2 cellular contexts compared by ENCODE assay signal in genomic region chr17:45246338-45246737, GRCh38.
A peak's percentile ranks its signal among the peaks of the same experiment; 100 is the strongest.
TF ChIP-seq lines count a peak whose summit lies in the region.

No MANE protein-coding gene starts in this region.

TF ChIP-seq in HepG2, 621 proteins besides CTCF, POLR2A, EP300 and RAD21:
- TF ChIP-seq, protein P1, sequence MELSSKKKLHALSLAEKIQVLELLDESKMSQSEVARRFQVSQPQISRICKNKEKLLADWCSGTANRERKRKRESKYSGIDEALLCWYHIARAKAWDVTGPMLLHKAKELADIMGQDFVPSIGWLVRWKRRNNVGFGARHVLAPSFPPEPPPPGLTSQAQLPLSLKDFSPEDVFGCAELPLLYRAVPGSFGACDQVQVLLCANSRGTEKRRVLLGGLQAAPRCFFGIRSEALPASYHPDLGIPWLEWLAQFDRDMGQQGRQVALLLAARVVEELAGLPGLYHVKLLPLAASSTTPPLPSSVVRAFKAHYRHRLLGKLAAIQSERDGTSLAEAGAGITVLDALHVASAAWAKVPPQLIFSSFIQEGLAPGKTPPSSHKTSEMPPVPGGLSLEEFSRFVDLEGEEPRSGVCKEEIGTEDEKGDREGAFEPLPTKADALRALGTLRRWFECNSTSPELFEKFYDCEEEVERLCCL (CRISPR knock-in tag; IDR thresholded peaks at IDR 0.05; ENCODE audit: borderline replicate concordance), result 0 out of 2 replicates have a peak, but pooled peaks have one; percentile 8
- TF ChIP-seq ZBTB26 (CRISPR knock-in tag; IDR thresholded peaks at IDR 0.05; ENCODE audit: borderline replicate concordance) (no peak), ZNF678 (CRISPR knock-in tag; IDR thresholded peaks at IDR 0.05) (no peak), BATF2 (CRISPR knock-in tag; IDR thresholded peaks at IDR 0.05) (no peak), ZNF737 (CRISPR knock-in tag; IDR thresholded peaks at IDR 0.05; ENCODE audit: borderline replicate concordance) (no peak)

TF ChIP-seq in WTC11, 78 proteins besides CTCF, POLR2A, EP300 and RAD21:
- no peak for TF ChIP-seq TEAD4 (CRISPR knock-in tag; IDR thresholded peaks at IDR 0.05)
- no peak for TF ChIP-seq CREM (CRISPR knock-in tag; IDR thresholded peaks at IDR 0.05)
- TF ChIP-seq ZNF121 (CRISPR knock-in tag; IDR thresholded peaks at IDR 0.05), result no peak
- TF ChIP-seq NR1H2 (CRISPR knock-in tag; IDR thresholded peaks at IDR 0.05), result no peak
- TF ChIP-seq ELF4 (CRISPR knock-in tag; IDR thresholded peaks at IDR 0.05; ENCODE audit: low read depth), result no peak
- TF ChIP-seq FOXP1 (CRISPR knock-in tag; IDR thresholded peaks at IDR 0.05; ENCODE audit: borderline replicate concordance), result no peak
- TF ChIP-seq GRHL2 (CRISPR knock-in tag; IDR thresholded peaks at IDR 0.05; ENCODE audit: insufficient replicate concordance, severe bottlenecking), result no peak
- no peak for TF ChIP-seq SMAD4 (CRISPR knock-in tag; IDR thresholded peaks at IDR 0.05)
- TF ChIP-seq JAZF1 (CRISPR knock-in tag; IDR thresholded peaks at IDR 0.05), result no peak
- no peak for TF ChIP-seq NFE2L1 (CRISPR knock-in tag; IDR thresholded peaks at IDR 0.05)
- TF ChIP-seq GTF2I (CRISPR knock-in tag; conservative IDR thresholded peaks at IDR 0.05), result no peak
- no peak for TF ChIP-seq TCF7 (CRISPR knock-in tag; IDR thresholded peaks at IDR 0.05; ENCODE audit: low read depth)
- TF ChIP-seq, protein P2, sequence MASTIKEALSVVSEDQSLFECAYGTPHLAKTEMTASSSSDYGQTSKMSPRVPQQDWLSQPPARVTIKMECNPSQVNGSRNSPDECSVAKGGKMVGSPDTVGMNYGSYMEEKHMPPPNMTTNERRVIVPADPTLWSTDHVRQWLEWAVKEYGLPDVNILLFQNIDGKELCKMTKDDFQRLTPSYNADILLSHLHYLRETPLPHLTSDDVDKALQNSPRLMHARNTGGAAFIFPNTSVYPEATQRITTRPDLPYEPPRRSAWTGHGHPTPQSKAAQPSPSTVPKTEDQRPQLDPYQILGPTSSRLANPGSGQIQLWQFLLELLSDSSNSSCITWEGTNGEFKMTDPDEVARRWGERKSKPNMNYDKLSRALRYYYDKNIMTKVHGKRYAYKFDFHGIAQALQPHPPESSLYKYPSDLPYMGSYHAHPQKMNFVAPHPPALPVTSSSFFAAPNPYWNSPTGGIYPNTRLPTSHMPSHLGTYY (CRISPR knock-in tag; IDR thresholded peaks at IDR 0.05), result no peak
- no peak for TF ChIP-seq SMAD3 (CRISPR knock-in tag; IDR thresholded peaks at IDR 0.05; ENCODE audit: borderline replicate concordance)
- TF ChIP-seq, protein P3, sequence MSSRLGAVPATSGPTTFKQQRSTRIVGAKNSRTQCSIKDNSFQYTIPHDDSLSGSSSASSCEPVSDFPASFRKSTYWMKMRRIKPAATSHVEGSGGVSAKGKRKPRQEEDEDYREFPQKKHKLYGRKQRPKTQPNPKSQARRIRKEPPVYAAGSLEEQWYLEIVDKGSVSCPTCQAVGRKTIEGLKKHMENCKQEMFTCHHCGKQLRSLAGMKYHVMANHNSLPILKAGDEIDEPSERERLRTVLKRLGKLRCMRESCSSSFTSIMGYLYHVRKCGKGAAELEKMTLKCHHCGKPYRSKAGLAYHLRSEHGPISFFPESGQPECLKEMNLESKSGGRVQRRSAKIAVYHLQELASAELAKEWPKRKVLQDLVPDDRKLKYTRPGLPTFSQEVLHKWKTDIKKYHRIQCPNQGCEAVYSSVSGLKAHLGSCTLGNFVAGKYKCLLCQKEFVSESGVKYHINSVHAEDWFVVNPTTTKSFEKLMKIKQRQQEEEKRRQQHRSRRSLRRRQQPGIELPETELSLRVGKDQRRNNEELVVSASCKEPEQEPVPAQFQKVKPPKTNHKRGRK (CRISPR knock-in tag; IDR thresholded peaks at IDR 0.05; ENCODE audit: borderline replicate concordance), result no peak
